1 cellular context compared by ENCODE assay signal in genomic region chr17:56779898-56780777, GRCh38.
TF ChIP-seq lines count a peak whose summit lies in the region.

No MANE protein-coding gene starts in this region.

TF ChIP-seq in Ishikawa, 13 proteins besides CTCF, POLR2A, EP300 and RAD21 (continued from another document):
- no peak for TF ChIP-seq REST (IDR thresholded peaks at IDR 0.05; ENCODE audit: low read depth)
